In genomic region chr2:100655446-100655845, GRCh38 we compare ENCODE assay signal across 23 cellular contexts.
"Had no signal": no experiment of that assay in that cellular context is flagged by ENCODE, and none has a peak within 500 bp of the region (broad histone marks: within the 10 kb centered on the region; RNA-seq: fewer than 3 reads in every experiment).

No MANE protein-coding gene starts in this region.

- DNase-seq: dermis blood vessel endothelial cell; effector memory CD4-positive, alpha-beta T cell; erythroblast; esophagus squamous epithelium; foreskin melanocyte; hypothalamus; immature natural killer cell; left ventricle myocardium superior; lower lobe of right lung; ovary; stimulated activated CD4-positive, alpha-beta T cell treated with anti-CD3 and anti-CD28 coated beads, Interleukin-12 subunit alpha, Interleukin-12 subunit beta, amount 100 ng/mL, for 4 hours; stimulated activated CD4-positive, alpha-beta T cell treated with anti-CD3 and anti-CD28 coated beads, Interleukin-1b, Interleukin-23, amount 100 ng/mL, for 48 hours; stimulated activated CD4-positive, alpha-beta T cell treated with anti-CD3 and anti-CD28 coated beads, Interleukin-4, amount 100 ng/mL, for 1 hour; stimulated activated CD8-positive, alpha-beta memory T cell treated with anti-CD3 and anti-CD28 coated beads, Interleukin-4, amount 100 ng/mL, for 48 hours; stimulated activated naive CD4-positive, alpha-beta T cell; stimulated activated naive CD8-positive, alpha-beta T cell treated with anti-CD3 and anti-CD28 coated beads, Interleukin-15, amount 100 ng/mL, for 72 hours; transverse colon; upper lobe of right lung had no signal

- H3K36me3 ChIP-seq: esophagus squamous epithelium, lower lobe of right lung, ovary, suprapubic skin, transverse colon, upper lobe of right lung had no signal

- ATAC-seq: left ventricle myocardium superior; natural killer cell treated with Interleukin-12 subunit alpha and Interleukin-12 subunit beta and Interleukin-15 and Interleukin-18, amount 100 ng/mL, for 72 hours; sciatic nerve; stimulated activated naive CD8-positive, alpha-beta T cell treated with anti-CD3 and anti-CD28 coated beads, Interleukin-15, amount 100 ng/mL, for 72 hours had no signal

- H3K4me1 ChIP-seq: esophagus squamous epithelium, lower lobe of right lung, suprapubic skin, transverse colon, upper lobe of right lung had no signal

- H3K9me3 ChIP-seq: esophagus squamous epithelium, lower lobe of right lung, ovary, suprapubic skin, transverse colon, upper lobe of right lung had no signal

- H3K27me3 ChIP-seq: esophagus squamous epithelium, ovary, suprapubic skin, upper lobe of right lung had no signal

- H3K4me3 ChIP-seq: coronary artery, esophagus squamous epithelium, lower lobe of right lung, ovary, smooth muscle cell, suprapubic skin, transverse colon, upper lobe of right lung had no signal

- H3K27ac ChIP-seq: coronary artery, esophagus squamous epithelium, lower lobe of right lung, ovary, suprapubic skin, transverse colon, upper lobe of right lung had no signal
